9 cellular contexts compared by ENCODE assay signal in genomic region chr21:42061195-42061865, GRCh38. TPM values are rescaled to one million over a fixed set of nuclear protein-coding genes. Genes with fewer than 3 reads are reported as not detected.
DNase-seq lines count a peak whose midpoint lies in the region; ATAC-seq and TF ChIP-seq lines count a peak whose summit lies in the region.
"Had no signal": no experiment of that assay in that cellular context is flagged by ENCODE, and none has a peak within 500 bp of the region (broad histone marks: within the 10 kb centered on the region; RNA-seq: fewer than 3 reads in every experiment).

No MANE protein-coding gene starts in this region.

- H3K4me1 ChIP-seq in left ventricle myocardium inferior: peaks cover 11% of the 10 kb centered on the region

- H3K9me3 ChIP-seq in left ventricle myocardium inferior (replicated peaks): no peaks in the 10 kb centered on the region

- H3K4me3 ChIP-seq in left ventricle myocardium inferior: no peak overlapping the region

- H3K27me3 ChIP-seq in left ventricle myocardium inferior (ENCODE audit: low read depth): peaks cover 89% of the 10 kb centered on the region

- H3K27ac ChIP-seq in left ventricle myocardium inferior (replicated peaks): peak overlapping the region; percentile 33

- intact Hi-C loops in left ventricle myocardium inferior (cut with micrococcal nuclease): no loop called here

- TF ChIP-seq CTCF in left ventricle myocardium inferior (IDR thresholded peaks at IDR 0.05; ENCODE audit: borderline replicate concordance): no peak

- no peaks in the 10 kb centered on the region for H3K36me3 ChIP-seq in left ventricle myocardium inferior

- DNase-seq in OCI-M2 (lab: John Stamatoyannopoulos, UW; ENCODE audit: unreplicated experiment) (peak; percentile 48), left ventricle myocardium inferior (peak; percentile 44), NCI-H1436 (lab: John Stamatoyannopoulos, UW) (no peak), AG08395 (ENCODE audit: low spot score) (no peak)

- ATAC-seq in GM19023 (IDR thresholded peaks at IDR 0.05; ENCODE audit: unreplicated experiment): peak; percentile 52
- peak; percentile 51 for ATAC-seq in HG02798 (IDR thresholded peaks at IDR 0.05; ENCODE audit: poor library complexity, unreplicated experiment)
- no peak for ATAC-seq in HG02938 (IDR thresholded peaks at IDR 0.05; ENCODE audit: unreplicated experiment)

RNA-seq across cellular contexts. Expression of gene UMODL1, which starts 9.8 kb away (rescaled TPM):
- total RNA-seq in left ventricle myocardium inferior: 0.08 TPM
- total RNA-seq: endothelial cell of umbilical vein, skeletal muscle tissue had no signal

RNA-seq across cellular contexts. Expression of gene ZBTB21, which starts 51.2 kb away (rescaled TPM):
- total RNA-seq in left ventricle myocardium inferior: 4.9 TPM

Comparison
In these comparisons a context has a peak if more than half of its experiments do, and no peak if none do; other contexts are left out.
1. DNase-seq: peak in OCI-M2 (single experiment) and left ventricle myocardium inferior (single experiment); none in NCI-H1436 (single experiment) and AG08395 (single experiment).